ENCODE assay signal across 24 cellular contexts in the genomic region with DNA sequence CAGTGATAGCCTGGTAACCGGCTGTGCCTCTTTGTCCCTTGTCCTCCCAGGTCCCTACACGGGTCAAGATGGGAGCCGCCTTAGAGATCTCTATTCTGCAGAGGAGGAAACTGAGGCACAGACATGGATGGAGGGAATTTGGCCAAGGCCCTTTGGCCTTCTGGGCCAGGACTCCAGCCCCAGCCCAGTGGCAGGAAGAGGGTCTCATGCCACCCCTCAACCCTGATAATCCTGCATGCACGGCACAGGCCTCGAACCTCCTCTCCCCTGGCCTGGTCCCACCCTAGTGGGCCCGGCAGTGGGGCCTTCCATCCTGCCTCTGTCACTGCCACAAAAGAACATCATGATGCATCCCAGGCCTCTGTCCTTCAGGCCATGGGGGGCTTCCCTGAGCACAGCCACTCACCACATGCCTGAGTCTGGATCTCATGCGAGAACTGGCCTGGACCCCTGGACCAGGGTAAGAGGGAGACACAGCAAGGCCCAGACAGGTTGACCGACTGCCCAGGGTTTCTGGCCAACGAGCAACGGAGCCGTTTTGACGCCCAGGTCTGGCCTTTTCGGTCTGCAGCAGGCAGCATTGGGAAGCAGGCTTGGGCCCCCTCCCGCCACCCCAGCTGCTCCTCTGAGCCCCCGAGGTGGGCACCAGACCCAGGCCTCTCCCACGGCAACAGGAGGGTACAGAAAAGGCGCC. TPM values are rescaled to one million over a fixed set of nuclear protein-coding genes. Genes with fewer than 3 reads are reported as not detected.
"Had no signal": no experiment of that assay in that cellular context is flagged by ENCODE, and none has a peak within 500 bp of the region (broad histone marks: within the 10 kb centered on the region; RNA-seq: fewer than 3 reads in every experiment).

No MANE protein-coding gene starts in this region.

- ATAC-seq: activated CD8-positive, alpha-beta T cell treated with anti-CD3 and anti-CD28 coated beads, Interleukin-2, amount 10 ng/mL, durations not matched to agents 7 days and 5 days; activated naive CD4-positive, alpha-beta T cell treated with anti-CD3 and anti-CD28 coated beads, Interleukin-2, amount 50 U/mL, for 72 hours; activated T-helper 17 cell treated with anti-CD3 and anti-CD28 coated beads, Interleukin-2, amount 50 U/mL, for 72 hours; foreskin keratinocyte; left lung; natural killer cell treated with Interleukin-12 subunit alpha and Interleukin-12 subunit beta and Interleukin-15 and Interleukin-18, amount 100 ng/mL, for 72 hours had no signal

- H3K9me3 ChIP-seq: left lung, sigmoid colon, thoracic aorta had no signal

- H3K9ac ChIP-seq: parathyroid adenoma had no signal

- H3K36me3 Mint-ChIP-seq: activated naive CD4-positive, alpha-beta T cell treated with anti-CD3 and anti-CD28 coated beads, Interleukin-2, amount 50 U/mL, for 72 hours; natural killer cell treated with Interleukin-12 subunit alpha and Interleukin-12 subunit beta and Interleukin-15 and Interleukin-18, amount 100 ng/mL, for 72 hours had no signal

- H3K27ac Mint-ChIP-seq: activated CD8-positive, alpha-beta T cell treated with anti-CD3 and anti-CD28 coated beads, Interleukin-2, amount 10 ng/mL, durations not matched to agents 7 days and 5 days; activated naive CD4-positive, alpha-beta T cell treated with anti-CD3 and anti-CD28 coated beads, Interleukin-2, amount 50 U/mL, for 72 hours; activated T-helper 17 cell treated with anti-CD3 and anti-CD28 coated beads, Interleukin-2, amount 50 U/mL, for 72 hours; natural killer cell treated with Interleukin-12 subunit alpha and Interleukin-12 subunit beta and Interleukin-15 and Interleukin-18, amount 100 ng/mL, for 72 hours had no signal

- H3K79me2 ChIP-seq: parathyroid adenoma had no signal

- H3K4me3 ChIP-seq: left lung, sigmoid colon, thoracic aorta had no signal

- H3K27me3 ChIP-seq: left lung, sigmoid colon had no signal

- H3K27ac ChIP-seq: foreskin keratinocyte, left lung, parathyroid adenoma, WERI-Rb-1 had no signal

- H3K9me3 Mint-ChIP-seq: activated naive CD4-positive, alpha-beta T cell treated with anti-CD3 and anti-CD28 coated beads, Interleukin-2, amount 50 U/mL, for 72 hours; activated T-helper 17 cell treated with anti-CD3 and anti-CD28 coated beads, Interleukin-2, amount 50 U/mL, for 72 hours; natural killer cell treated with Interleukin-12 subunit alpha and Interleukin-12 subunit beta and Interleukin-15 and Interleukin-18, amount 100 ng/mL, for 72 hours had no signal

- H3K4me3 Mint-ChIP-seq: activated CD8-positive, alpha-beta T cell treated with anti-CD3 and anti-CD28 coated beads, Interleukin-2, amount 10 ng/mL, durations not matched to agents 7 days and 5 days; activated T-helper 17 cell treated with anti-CD3 and anti-CD28 coated beads, Interleukin-2, amount 50 U/mL, for 72 hours; natural killer cell treated with Interleukin-12 subunit alpha and Interleukin-12 subunit beta and Interleukin-15 and Interleukin-18, amount 100 ng/mL, for 72 hours had no signal

- H3K4me1 ChIP-seq: foreskin keratinocyte, parathyroid adenoma had no signal

- H3K4me1 Mint-ChIP-seq: activated T-helper 17 cell treated with anti-CD3 and anti-CD28 coated beads, Interleukin-2, amount 50 U/mL, for 72 hours had no signal

- H2AFZ ChIP-seq: parathyroid adenoma had no signal

- H3K36me3 ChIP-seq: left lung, sigmoid colon, thoracic aorta, WERI-Rb-1 had no signal

- DNase-seq: activated CD4-positive, alpha-beta T cell treated with anti-CD3 and anti-CD28 coated beads for 1 hour; activated CD4-positive, alpha-beta T cell treated with anti-CD3 and anti-CD28 coated beads, Interleukin-2, amount 50 U/mL, for 1 hour; activated CD8-positive, alpha-beta T cell treated with anti-CD3 and anti-CD28 coated beads, Interleukin-2, amount 10 ng/mL, durations not matched to agents 7 days and 5 days; activated T-cell treated with anti-CD3 and anti-CD28 coated beads, Interleukin-2, amount 50 U/mL, for 1 hour; dermis blood vessel endothelial cell; effector CD8-positive, alpha-beta T cell; erythroblast; foreskin keratinocyte; midbrain; sigmoid colon; stimulated activated CD4-positive, alpha-beta T cell treated with anti-CD3 and anti-CD28 coated beads, Interleukin-4, amount 100 ng/mL, for 1 hour; stimulated activated naive CD4-positive, alpha-beta T cell; T-helper 1 cell; WERI-Rb-1 had no signal

RNA-seq across cellular contexts. Expression of gene LINC01488, which starts 6.5 kb away (rescaled TPM):
- total RNA-seq: activated CD8-positive, alpha-beta T cell treated with anti-CD3 and anti-CD28 coated beads, Interleukin-2, amount 10 ng/mL, durations not matched to agents 7 days and 5 days; activated naive CD4-positive, alpha-beta T cell treated with anti-CD3 and anti-CD28 coated beads, Interleukin-2, amount 50 U/mL, for 72 hours; activated T-helper 17 cell treated with anti-CD3 and anti-CD28 coated beads, Interleukin-2, amount 50 U/mL, for 72 hours; bronchial epithelial cell; dermis blood vessel endothelial cell; foreskin keratinocyte; glomerular endothelial cell; kidney epithelial cell; left lung; natural killer cell treated with Interleukin-12 subunit alpha and Interleukin-12 subunit beta and Interleukin-15 and Interleukin-18, amount 100 ng/mL, for 72 hours; thoracic aorta; ureter had no signal
